ENCODE assay signal across 11 cellular contexts in genomic region chr15:78714890-78715289, GRCh38.
DNase-seq lines count a peak whose midpoint lies in the region; TF ChIP-seq lines count a peak whose summit lies in the region.
"Had no signal": no experiment of that assay in that cellular context is flagged by ENCODE, and none has a peak within 500 bp of the region (broad histone marks: within the 10 kb centered on the region; RNA-seq: fewer than 3 reads in every experiment).

No MANE protein-coding gene starts in this region.

- no peak overlapping the region for H3K4me3 ChIP-seq in GM12864 (ENCODE audit: low read depth, low read length)
- H3K4me3 ChIP-seq: sigmoid colon had no signal

- DNase-seq in CD1c-positive myeloid dendritic cell (ENCODE audit: extremely low spot score) (peak; percentile 39), GM12864 (ENCODE audit: low read depth) (no peak), NCI-H460 (ENCODE audit: extremely low read depth, low read depth) (peak; percentile 26), dermis blood vessel endothelial cell (peak; percentile 16), NCI-H748 (lab: John Stamatoyannopoulos, UW; ENCODE audit: unreplicated experiment) (no peak), SK-N-DZ (ENCODE audit: low spot score) (no peak), HuH-7 (ENCODE audit: low spot score) (no peak)
- DNase-seq: amygdala; effector CD8-positive, alpha-beta T cell; naive B cell; sigmoid colon had no signal

- peak; percentile 18 for TF ChIP-seq CTCF in GM12864 (IDR thresholded peaks at IDR 0.05; ENCODE audit: low read depth, low read length, missing control alignments)

Comparison
In these comparisons a context has a peak if more than half of its experiments do, and no peak if none do; other contexts are left out.
1. DNase-seq: peak in CD1c-positive myeloid dendritic cell (single experiment), NCI-H460 (single experiment) and dermis blood vessel endothelial cell (single experiment); none in GM12864 (single experiment), NCI-H748 (single experiment), SK-N-DZ (single experiment) and HuH-7 (single experiment).